In the genomic region with DNA sequence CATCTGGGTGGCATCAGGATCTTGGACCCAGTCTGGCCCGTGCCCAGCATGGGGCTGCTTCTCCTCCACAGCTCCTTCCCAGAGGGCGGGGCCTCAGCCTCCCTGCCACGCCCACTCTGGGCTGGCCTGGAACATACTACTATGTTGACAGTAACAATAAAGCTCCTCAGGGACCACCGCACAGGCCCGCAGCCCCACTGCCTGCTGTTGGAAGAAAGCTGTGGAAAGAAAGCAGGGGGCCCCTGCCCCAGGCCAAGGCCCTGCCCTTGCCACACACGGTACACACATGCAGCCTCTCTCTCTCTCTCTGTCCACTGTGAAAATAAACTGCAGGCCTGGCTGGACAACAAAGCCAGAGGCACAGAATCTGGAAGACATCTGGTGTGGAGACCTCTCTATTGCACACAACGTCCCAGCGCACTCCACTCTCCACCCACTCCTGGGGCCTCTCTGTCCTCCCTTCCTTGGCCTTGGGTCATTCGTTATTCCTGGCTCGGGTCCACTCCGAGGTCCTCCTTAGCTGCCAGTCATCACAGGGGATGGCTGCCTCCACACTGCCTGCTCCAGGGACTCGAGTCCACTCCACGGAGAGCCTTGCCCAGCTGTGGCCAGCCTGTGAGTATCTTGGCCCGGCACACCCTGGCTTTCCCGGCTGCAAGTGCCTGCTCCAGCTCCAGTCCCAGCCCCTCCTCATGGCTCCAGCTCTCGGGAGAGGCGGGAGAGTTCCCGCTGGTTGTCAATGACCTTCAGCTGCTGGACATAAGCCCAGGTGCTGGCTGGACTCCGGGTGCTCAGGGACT, we compare ENCODE assay signal across 1 cellular context.
TF ChIP-seq lines count a peak whose summit lies in the region.

No MANE protein-coding gene starts in this region.

TF ChIP-seq in IMR-90, 13 proteins besides CTCF, POLR2A, EP300 and RAD21 (continued from another document):
- TF ChIP-seq, protein P1, sequence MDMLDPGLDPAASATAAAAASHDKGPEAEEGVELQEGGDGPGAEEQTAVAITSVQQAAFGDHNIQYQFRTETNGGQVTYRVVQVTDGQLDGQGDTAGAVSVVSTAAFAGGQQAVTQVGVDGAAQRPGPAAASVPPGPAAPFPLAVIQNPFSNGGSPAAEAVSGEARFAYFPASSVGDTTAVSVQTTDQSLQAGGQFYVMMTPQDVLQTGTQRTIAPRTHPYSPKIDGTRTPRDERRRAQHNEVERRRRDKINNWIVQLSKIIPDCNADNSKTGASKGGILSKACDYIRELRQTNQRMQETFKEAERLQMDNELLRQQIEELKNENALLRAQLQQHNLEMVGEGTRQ (IDR thresholded peaks at IDR 0.05; ENCODE audit: low read depth, low read length): no peak
- TF ChIP-seq NFE2L2 (IDR thresholded peaks at IDR 0.05; ENCODE audit: low read depth, low read length) (no peak), FOS (IDR thresholded peaks at IDR 0.05; ENCODE audit: low read depth, low read length) (no peak)
- TF ChIP-seq, protein P2, sequence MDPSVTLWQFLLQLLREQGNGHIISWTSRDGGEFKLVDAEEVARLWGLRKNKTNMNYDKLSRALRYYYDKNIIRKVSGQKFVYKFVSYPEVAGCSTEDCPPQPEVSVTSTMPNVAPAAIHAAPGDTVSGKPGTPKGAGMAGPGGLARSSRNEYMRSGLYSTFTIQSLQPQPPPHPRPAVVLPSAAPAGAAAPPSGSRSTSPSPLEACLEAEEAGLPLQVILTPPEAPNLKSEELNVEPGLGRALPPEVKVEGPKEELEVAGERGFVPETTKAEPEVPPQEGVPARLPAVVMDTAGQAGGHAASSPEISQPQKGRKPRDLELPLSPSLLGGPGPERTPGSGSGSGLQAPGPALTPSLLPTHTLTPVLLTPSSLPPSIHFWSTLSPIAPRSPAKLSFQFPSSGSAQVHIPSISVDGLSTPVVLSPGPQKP (IDR thresholded peaks at IDR 0.05; ENCODE audit: borderline replicate concordance, low read depth, low read length): no peak
